Comparison of ENCODE assay signal across 15 cellular contexts in the genomic region with DNA sequence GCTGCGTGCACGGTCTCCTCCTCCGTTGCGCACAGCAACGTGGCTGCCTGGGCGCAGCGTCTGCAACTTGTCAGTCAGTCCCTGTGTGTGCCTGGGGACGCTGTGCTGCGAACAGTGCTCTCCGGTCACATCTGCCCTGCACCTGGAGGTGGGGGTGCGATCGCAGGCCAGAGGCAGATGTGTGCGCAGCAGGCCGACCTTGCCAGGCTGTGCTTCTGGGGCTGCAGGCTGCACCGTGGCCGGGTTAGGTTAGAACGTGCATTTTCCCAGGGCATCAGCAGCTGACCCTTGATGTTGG. TPM values are rescaled to one million over a fixed set of nuclear protein-coding genes. Genes with fewer than 3 reads are reported as not detected.
DNase-seq lines count a peak whose midpoint lies in the region; ATAC-seq and TF ChIP-seq lines count a peak whose summit lies in the region.
"Had no signal": no experiment of that assay in that cellular context is flagged by ENCODE, and none has a peak within 500 bp of the region (broad histone marks: within the 10 kb centered on the region; RNA-seq: fewer than 3 reads in every experiment).

No MANE protein-coding gene starts in this region.

- peak overlapping the region; percentile 92 for H2AK9ac ChIP-seq in IMR-90 (replicated peaks; ENCODE audit: low read depth, low read length, poor library complexity)

- H2BK15ac ChIP-seq in IMR-90 (ENCODE audit: low read depth, low read length) = no peak overlapping the region
- H2BK15ac ChIP-seq in mesenchymal stem cell (ENCODE audit: low read depth, poor library complexity, severe bottlenecking) = no peak overlapping the region
- no peak overlapping the region for H2BK15ac ChIP-seq in mesendoderm (replicated peaks; ENCODE audit: low read depth)

- H4K5ac ChIP-seq in IMR-90 (ENCODE audit: low read depth, low read length) (no peak overlapping the region), mesendoderm (ENCODE audit: low read length) (no peak overlapping the region)

- H3K36me3 ChIP-seq in IMR-90 (ENCODE audit: control insufficient read depth, insufficient read depth, low read length) = peaks cover 47% of the 10 kb centered on the region
- no peaks in the 10 kb centered on the region for H3K36me3 ChIP-seq in colonic mucosa
- H3K36me3 ChIP-seq in mesenchymal stem cell (ENCODE audit: control insufficient read depth in 1 of 2, insufficient read depth in 2 of 2, low read depth in 1 of 2, low read length in 2 of 2) = peaks cover 69 to 85% of the 10 kb centered on the region in 2 experiments
- peaks cover 64 to 71% (median 65%) of the 10 kb centered on the region in 3 donors for H3K36me3 ChIP-seq in tibial artery
- H3K36me3 ChIP-seq in mesendoderm (ENCODE audit: control insufficient read depth, insufficient read depth, low read length) = peaks cover 12% of the 10 kb centered on the region

- peak overlapping the region; percentile 70; the same call in 1 of the 2 replicates for H3K27ac ChIP-seq in IMR-90 (ENCODE audit: insufficient read depth, low read length)
- peak overlapping the region; percentile 80 for H3K27ac ChIP-seq in colonic mucosa
- H3K27ac ChIP-seq in mesenchymal stem cell (ENCODE audit: low read length, poor library complexity, severe bottlenecking) = no peak overlapping the region
- H3K27ac ChIP-seq in tibial artery = peak overlapping the region; percentile 82 to 95
- H3K27ac ChIP-seq in mesendoderm (ENCODE audit: low read depth, low read length) = no peak overlapping the region
- H3K27ac ChIP-seq: KMS-11 had no signal

- no peak overlapping the region for H2BK12ac ChIP-seq in mesenchymal stem cell (ENCODE audit: low read length in 2 of 2)

- no peaks in the 10 kb centered on the region for H3K9me3 ChIP-seq in IMR-90 (ENCODE audit: control insufficient read depth, insufficient read depth, low read length)
- H3K9me3 ChIP-seq in colonic mucosa = no peaks in the 10 kb centered on the region
- H3K9me3 ChIP-seq in mesenchymal stem cell (ENCODE audit: control insufficient read depth, low read length) = no peaks in the 10 kb centered on the region
- no peaks in the 10 kb centered on the region for H3K9me3 ChIP-seq in tibial artery
- H3K9me3 ChIP-seq: testis had no signal

- H3K4me3 ChIP-seq in IMR-90 (ENCODE audit: insufficient read depth, low read depth, low read length) (no peak overlapping the region), colonic mucosa (no peak overlapping the region), mesenchymal stem cell (ENCODE audit: insufficient read depth in 1 of 2, low read depth in 1 of 2, low read length in 2 of 2) (no peak overlapping the region), tibial artery (peak overlapping the region in 1 of 2 donors; percentile 35), mesendoderm (ENCODE audit: low read length) (no peak overlapping the region)
- H3K4me3 ChIP-seq: GM12878, testis had no signal

- H3K27me3 ChIP-seq in IMR-90 (ENCODE audit: control insufficient read depth, insufficient read depth, low read length) (no peaks in the 10 kb centered on the region), colonic mucosa (no peaks in the 10 kb centered on the region), mesenchymal stem cell (ENCODE audit: control insufficient read depth in 1 of 2, insufficient read depth in 1 of 2, low read length in 2 of 2) (no peaks in the 10 kb centered on the region), tibial artery (no peaks in the 10 kb centered on the region), mesendoderm (ENCODE audit: insufficient read depth, low read length, poor library complexity) (no peaks in the 10 kb centered on the region)
- H3K27me3 ChIP-seq: testis had no signal

- peak overlapping the region; percentile 37; the same call in 1 of the 2 replicates for H3K14ac ChIP-seq in IMR-90 (replicated peaks; ENCODE audit: low read depth, low read length)
- no peak overlapping the region for H3K14ac ChIP-seq in mesenchymal stem cell (ENCODE audit: low read length in 2 of 2)

- H2BK20ac ChIP-seq in IMR-90 (ENCODE audit: low read depth, low read length) = no peak overlapping the region

- BruUV-seq in IMR-90 (replicated peaks; lab: Mats Ljungman, UMichigan) = no TSS peak

- ATAC-seq in IMR-90 (ENCODE audit: low read depth) (no peak), GM19397 (IDR thresholded peaks at IDR 0.05; ENCODE audit: unreplicated experiment) (no peak)
- ATAC-seq: activated CD4-positive, CD25-positive, alpha-beta regulatory T cell treated with anti-CD3 and anti-CD28 coated beads, Interleukin-2, amount 50 U/mL, for 24 hours; GM12878 had no signal

- H2BK120ac ChIP-seq in IMR-90 (ENCODE audit: low read depth, low read length) (0 out of 2 replicates have a peak overlapping the region, but pooled peaks have one; percentile 79), mesenchymal stem cell (ENCODE audit: low read depth, low read length) (no peak overlapping the region), mesendoderm (ENCODE audit: low read depth, low read length) (no peak overlapping the region)

- peak overlapping the region; percentile 48 for H2AFZ ChIP-seq in IMR-90 (replicated peaks; ENCODE audit: low read length, poor library complexity)
- no peak overlapping the region for H2AFZ ChIP-seq in mesenchymal stem cell (ENCODE audit: low read depth, low read length)

- peak overlapping the region; percentile 85 for H3K4ac ChIP-seq in IMR-90 (ENCODE audit: low read depth, low read length)
- peak overlapping the region in 1 of 2 experiments; percentile 2 for H3K4ac ChIP-seq in mesenchymal stem cell (ENCODE audit: low read depth in 1 of 2, low read length in 2 of 2)
- no peak overlapping the region for H3K4ac ChIP-seq in mesendoderm (ENCODE audit: low read depth, low read length)

- TF ChIP-seq POLR2A in IMR-90 (IDR thresholded peaks at IDR 0.05; ENCODE audit: low read depth, low read length) = no peak

- CTCF ChIA-PET in IMR-90 (lab: Yijun Ruan, JAX) = interaction anchor here (0.8 to 1.3 kb wide), 2 partner anchors 27 to 82 kb away, joined by 3 read pairs; no protein-coding TSS in a partner anchor

- POLR2A ChIA-PET in IMR-90 (lab: Charles Lee; ENCODE audit: unreplicated experiment) = no interaction called here

- peak overlapping the region; percentile 97 for H2AK5ac ChIP-seq in IMR-90 (ENCODE audit: low read depth, low read length)
- H2AK5ac ChIP-seq in mesenchymal stem cell (ENCODE audit: low read length, severe bottlenecking) = no peak overlapping the region
- no peak overlapping the region for H2AK5ac ChIP-seq in mesendoderm (ENCODE audit: low read length)

- no peaks in the 10 kb centered on the region for H3K79me2 ChIP-seq in mesendoderm (ENCODE audit: control insufficient read depth, insufficient read depth, low read length)

- H2BK5ac ChIP-seq in IMR-90 (ENCODE audit: low read depth, low read length, poor library complexity, severe bottlenecking) (peak overlapping the region; percentile 69), mesenchymal stem cell (ENCODE audit: low read depth, low read length, poor library complexity, severe bottlenecking) (no peak overlapping the region), mesendoderm (ENCODE audit: low read length) (no peak overlapping the region)

- DNase-seq in IMR-90 = no peak
- DNase-seq in colonic mucosa = no peak
- no peak for DNase-seq in mesenchymal stem cell
- no peak for DNase-seq in tibial artery
- DNase-seq in KG1 (lab: John Stamatoyannopoulos, UW) = no peak
- no peak for DNase-seq in activated CD4-positive, alpha-beta T cell treated with anti-CD3 and anti-CD28 coated beads, Interleukin-2, amount 50 U/mL, for 48 hours
- no peak for DNase-seq in mesendoderm
- DNase-seq: NCI-H1417 treated with DMSO at 0.1 percent for 48 hours, NCI-H510A, OCI-M1, testis had no signal

- intact Hi-C loops in IMR-90 (cut with micrococcal nuclease) = no loop called here
- intact Hi-C loops in colonic mucosa (cut with DNase I) = no loop called here
- intact Hi-C loops in tibial artery (cut with DNase I; ENCODE audit: low total_unique reads) = no loop called here

- peak overlapping the region; percentile 66; the same call in 1 of the 2 replicates for H4K91ac ChIP-seq in IMR-90 (ENCODE audit: insufficient read depth, low read depth, low read length)
- peak overlapping the region; percentile 5 for H4K91ac ChIP-seq in mesenchymal stem cell (ENCODE audit: low read length)

- peaks cover 10% of the 10 kb centered on the region; the same call in 1 of the 2 replicates for H3K9me1 ChIP-seq in IMR-90 (ENCODE audit: insufficient read depth, low read length)

- H3K18ac ChIP-seq in IMR-90 (ENCODE audit: low read depth, low read length) = 0 out of 2 replicates have a peak overlapping the region, but pooled peaks have one; percentile 2
- H3K18ac ChIP-seq in mesenchymal stem cell (ENCODE audit: low read depth in 1 of 2, low read length in 2 of 2) = no peak overlapping the region
- H3K18ac ChIP-seq in mesendoderm (ENCODE audit: low read length) = no peak overlapping the region

- TF ChIP-seq RAD21 in IMR-90 (IDR thresholded peaks at IDR 0.05; ENCODE audit: low read length) = no peak

- H3K79me1 ChIP-seq in IMR-90 (ENCODE audit: low read depth in 1 of 2, low read length in 2 of 2) (peaks cover 8 to 40% of the 10 kb centered on the region in 2 experiments), mesenchymal stem cell (replicated peaks; ENCODE audit: low read length, poor library complexity, severe bottlenecking) (peaks cover 30% of the 10 kb centered on the region), mesendoderm (ENCODE audit: low read length) (no peaks in the 10 kb centered on the region)

- WGBS in IMR-90 (ENCODE audit: extremely low coverage in 2 of 2, insufficient read length in 1 of 2), 2 experiments = 94% methylated on average over 12 of the region's 17 CpGs; no CpG with 5 or more reads in 1 of the 2 experiments
- 96% methylated on average over 17 of the region's 17 CpGs for WGBS in mesenchymal stem cell
- no CpG with 5 or more reads among the region's 17 CpGs for WGBS in mesendoderm (ENCODE audit: extremely low coverage, insufficient coverage, low lambda C conversion rate)

- no peak for TF ChIP-seq CTCF in IMR-90 (conservative IDR thresholded peaks at IDR 0.05; ENCODE audit: low read depth, low read length)
- TF ChIP-seq CTCF in colonic mucosa (IDR thresholded peaks at IDR 0.05) = no peak
- TF ChIP-seq CTCF in tibial artery (IDR thresholded peaks at IDR 0.05) = no peak

- H3K56ac ChIP-seq in IMR-90 (ENCODE audit: extremely low read depth, insufficient read depth, low read length) (no peak overlapping the region), mesendoderm (ENCODE audit: low read length) (no peak overlapping the region)

- in situ Hi-C loops in IMR-90 (cut with MboI; ENCODE audit: low sequenced_read_pairs) = no loop called here

- H3K4me2 ChIP-seq in IMR-90 (ENCODE audit: low read depth, low read length) (no peak overlapping the region), mesenchymal stem cell (ENCODE audit: low read length, poor library complexity, severe bottlenecking) (no peak overlapping the region), mesendoderm (ENCODE audit: low read length) (no peak overlapping the region)
- H3K4me2 ChIP-seq: KMS-11 had no signal

- dilution Hi-C loops in IMR-90 (cut with HindIII; ENCODE audit: low sequenced_read_pairs, unreplicated experiment) = no loop called here

- H3K4me1 ChIP-seq in IMR-90 (ENCODE audit: control insufficient read depth, insufficient read depth, low read length) = peaks cover 12% of the 10 kb centered on the region
- peaks cover 4% of the 10 kb centered on the region for H3K4me1 ChIP-seq in colonic mucosa
- H3K4me1 ChIP-seq in mesenchymal stem cell (ENCODE audit: control insufficient read depth, insufficient read depth, low read depth, low read length) = peaks cover 14% of the 10 kb centered on the region
- peaks cover 0 to 46% (median 31%) of the 10 kb centered on the region in 4 donors for H3K4me1 ChIP-seq in tibial artery
- no peaks in the 10 kb centered on the region for H3K4me1 ChIP-seq in mesendoderm (ENCODE audit: control insufficient read depth, low read depth, low read length)
- H3K4me1 ChIP-seq: testis had no signal

- H4K8ac ChIP-seq in IMR-90 (ENCODE audit: low read depth in 2 of 2, low read length in 2 of 2) (peak overlapping the region; percentile 14 to 82; a peak in 3 of 4 replicates), mesenchymal stem cell (ENCODE audit: low read length) (no peak overlapping the region), mesendoderm (ENCODE audit: low read depth, low read length) (no peak overlapping the region)

- H3K9ac ChIP-seq in IMR-90 (ENCODE audit: low read depth, low read length) (no peak overlapping the region), colonic mucosa (ENCODE audit: low read depth in 2 of 2, low read length in 2 of 2) (peak overlapping the region in 1 of 2 donors; percentile 59), mesenchymal stem cell (ENCODE audit: low read length) (peak overlapping the region; percentile 83), mesendoderm (ENCODE audit: low read length) (no peak overlapping the region)
- H3K9ac ChIP-seq: KMS-11 had no signal

- H3K23ac ChIP-seq in IMR-90 (ENCODE audit: low read depth, low read length) = no peak overlapping the region
- no peak overlapping the region for H3K23ac ChIP-seq in mesenchymal stem cell (ENCODE audit: low read length in 2 of 2)
- H3K23ac ChIP-seq in mesendoderm (ENCODE audit: low read length) = no peak overlapping the region

- peaks cover 11% of the 10 kb centered on the region; the same call in 1 of the 2 replicates for H4K20me1 ChIP-seq in IMR-90 (ENCODE audit: insufficient read depth, low read length)

RNA-seq across cellular contexts. Expression of gene GET4, which starts 8.2 kb away (rescaled TPM):
- total RNA-seq in IMR-90 (2012; rRNA removed) = 10.6 and 11.3 TPM in 2 replicates
- polyA plus RNA-seq in IMR-90 (2012; rRNA removed) = 30.9 and 37.2 TPM in 2 replicates
- 25.9 and 35.9 TPM in 2 replicates for polyA plus RNA-seq in IMR-90 (2012; cell fraction: cytosol; rRNA removed)
- polyA plus RNA-seq in IMR-90 (2012; cell fraction: nucleus; rRNA removed; ENCODE audit: low replicate concordance) = 104 and 238 TPM in 2 replicates
- 10 to 100 TPM; 33.0 to 35.9 TPM for total RNA-seq in colonic mucosa
- 23.7 TPM for polyA plus RNA-seq in mesenchymal stem cell (2013, experiment 1 of 2)
- 23.3 TPM for polyA plus RNA-seq in mesenchymal stem cell (2013, experiment 2 of 2)
- polyA plus RNA-seq in mesendoderm (2013, experiment 1 of 2) = 35.9 TPM
- 35.8 TPM for polyA plus RNA-seq in mesendoderm (2013, experiment 2 of 2)

RNA-seq across cellular contexts. Expression of gene SUN1, which starts 35.9 kb away (rescaled TPM):
- total RNA-seq in IMR-90 (2012; rRNA removed) (113 and 129 TPM in 2 replicates), colonic mucosa (100 to 1,000 TPM; 122 to 158 TPM)
- polyA plus RNA-seq in IMR-90 (2012; rRNA removed) = 155 and 239 TPM in 2 replicates
- polyA plus RNA-seq in IMR-90 (2012; cell fraction: cytosol; rRNA removed) = 84.1 and 183 TPM in 2 replicates
- 1,009 and 1,044 TPM in 2 replicates for polyA plus RNA-seq in IMR-90 (2012; cell fraction: nucleus; rRNA removed; ENCODE audit: low replicate concordance)
- polyA plus RNA-seq in mesenchymal stem cell (2013, experiment 1 of 2) = 67.0 TPM
- polyA plus RNA-seq in mesenchymal stem cell (2013, experiment 2 of 2) = 68.6 TPM
- 47.7 TPM for polyA plus RNA-seq in mesendoderm (2013, experiment 1 of 2)
- 47.9 TPM for polyA plus RNA-seq in mesendoderm (2013, experiment 2 of 2)

Comparison
In these comparisons a context has a peak if more than half of its experiments do, and no peak if none do; other contexts are left out.
1. H3K27ac ChIP-seq: peak in IMR-90 (single experiment), colonic mucosa (single experiment) and tibial artery (2 of 2); none in mesenchymal stem cell (single experiment) and mesendoderm (single experiment).
2. H4K8ac ChIP-seq: peak in IMR-90 (2 of 2); none in mesenchymal stem cell (single experiment) and mesendoderm (single experiment).